ENCODE assay signal across 2 cellular contexts in the genomic region with DNA sequence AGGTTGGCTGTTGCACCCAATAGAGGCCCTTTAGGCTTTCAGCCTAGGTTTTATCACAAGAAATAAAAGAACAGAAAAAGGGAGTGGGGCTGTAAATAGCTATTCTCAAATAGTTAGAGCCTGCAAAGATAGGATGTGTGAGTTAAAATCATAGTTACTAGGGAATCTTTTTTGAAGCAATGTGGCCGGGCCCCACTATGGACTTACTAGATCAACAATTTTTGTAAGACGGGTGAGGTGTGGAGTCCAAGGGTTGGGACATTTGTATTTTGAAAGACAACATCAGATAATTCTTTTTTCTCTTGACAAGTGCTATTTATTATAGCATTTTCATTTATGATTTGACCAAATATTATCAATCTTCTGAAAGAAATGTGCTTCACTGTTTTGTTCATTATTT.
A peak's percentile ranks its signal among the peaks of the same experiment; 100 is the strongest.
TF ChIP-seq lines count a peak whose summit lies in the region.

No MANE protein-coding gene starts in this region.

TF ChIP-seq in liver, 16 proteins besides CTCF, POLR2A, EP300 and RAD21:
- TF ChIP-seq, protein P1, sequence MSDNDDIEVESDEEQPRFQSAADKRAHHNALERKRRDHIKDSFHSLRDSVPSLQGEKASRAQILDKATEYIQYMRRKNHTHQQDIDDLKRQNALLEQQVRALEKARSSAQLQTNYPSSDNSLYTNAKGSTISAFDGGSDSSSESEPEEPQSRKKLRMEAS (IDR thresholded peaks at IDR 0.05) = no peak
- TF ChIP-seq HNF4A (conservative IDR thresholded peaks at IDR 0.05) = peak; percentile 45 to 54

TF ChIP-seq in HepG2, 621 proteins besides CTCF, POLR2A, EP300 and RAD21:
- TF ChIP-seq ZNF777 (CRISPR knock-in tag; IDR thresholded peaks at IDR 0.05) (no peak), ZNF839 (CRISPR knock-in tag; IDR thresholded peaks at IDR 0.05; ENCODE audit: borderline replicate concordance) (no peak), ZNF878 (CRISPR knock-in tag; IDR thresholded peaks at IDR 0.05) (no peak), CBX5 (CRISPR knock-in tag; IDR thresholded peaks at IDR 0.05; ENCODE audit: borderline replicate concordance) (no peak), ONECUT2 (CRISPR knock-in tag; IDR thresholded peaks at IDR 0.05) (no peak), PHB2 (IDR thresholded peaks at IDR 0.05; ENCODE audit: partially characterized antibody) (no peak)
TF ChIP-seq in HepG2: peak in this region for 0.
